ENCODE assay signal across 6 cellular contexts in genomic region chr6:136163260-136163659, GRCh38.
"Had no signal": no experiment of that assay in that cellular context is flagged by ENCODE, and none has a peak within 500 bp of the region (broad histone marks: within the 10 kb centered on the region; RNA-seq: fewer than 3 reads in every experiment).

No MANE protein-coding gene starts in this region.

- H3K27ac ChIP-seq: HL-60 had no signal

- ATAC-seq: HepG2 had no signal

- DNase-seq: IMR-90, KBM-7, KG1 had no signal

- FAIRE-seq: HepG2, HTR-8/SVneo had no signal
